ENCODE assay signal across 7 cellular contexts in genomic region chr12:103884316-103884715, GRCh38. TPM values are rescaled to one million over a fixed set of nuclear protein-coding genes. Genes with fewer than 3 reads are reported as not detected.
DNase-seq lines count a peak whose midpoint lies in the region; ATAC-seq, FAIRE-seq and TF ChIP-seq lines count a peak whose summit lies in the region.

No MANE protein-coding gene starts in this region.

- H3K9me3 ChIP-seq in T-helper 17 cell (ENCODE audit: control insufficient read depth, low read length, poor library complexity, severe bottlenecking): no peaks in the 10 kb centered on the region

- no peak overlapping the region for H3K27ac Mint-ChIP-seq in T-helper 17 cell

- DNase-seq in DMS53 treated with DMSO at 0.1 percent for 48 hours (lab: John Stamatoyannopoulos, UW; ENCODE audit: unreplicated experiment): peak; percentile 13
- peak; percentile 54 for DNase-seq in HTR-8/SVneo (ENCODE audit: insufficient read length, low spot score)
- peak in 1 of 3 donors; percentile 25 for DNase-seq in T-helper 17 cell
- DNase-seq in epithelial cell of proximal tubule (ENCODE audit: low read depth): no peak
- DNase-seq in renal cortical epithelial cell (ENCODE audit: low read depth): peak; percentile 57

- peak; percentile 69 for TF ChIP-seq CTCF in epithelial cell of proximal tubule (conservative IDR thresholded peaks at IDR 0.05; ENCODE audit: low read depth, low read length)

- peak; percentile 26 for ATAC-seq in T-helper 17 cell
- ATAC-seq in HG03097 (IDR thresholded peaks at IDR 0.05; ENCODE audit: low FRiP score, unreplicated experiment): no peak
- ATAC-seq in GM21529 (IDR thresholded peaks at IDR 0.05; ENCODE audit: unreplicated experiment): no peak

- peaks cover 19% of the 10 kb centered on the region for H3K4me1 Mint-ChIP-seq in T-helper 17 cell

- no peaks in the 10 kb centered on the region for H3K27me3 Mint-ChIP-seq in T-helper 17 cell

- no peak overlapping the region for H3K4me3 Mint-ChIP-seq in T-helper 17 cell

- no peak overlapping the region for H3K4me3 ChIP-seq in epithelial cell of proximal tubule (ENCODE audit: low read depth, low read length)

- no peak for FAIRE-seq in HTR-8/SVneo (lab: Jason Lieb, UNC)

- H3K36me3 Mint-ChIP-seq in T-helper 17 cell (ENCODE audit: low read depth): no peaks in the 10 kb centered on the region

RNA-seq across cellular contexts. Expression of gene NT5DC3, which starts 43.3 kb away (rescaled TPM):
- total RNA-seq in T-helper 17 cell: 1 to 10 TPM; 6.5 to 8.3 TPM
- 7.5 and 10.3 TPM in 2 replicates for total RNA-seq in epithelial cell of proximal tubule
- 11.1 and 20.7 TPM in 2 replicates for total RNA-seq in renal cortical epithelial cell

RNA-seq across cellular contexts. Expression of gene HSP90B1, which starts 45.9 kb away (rescaled TPM):
- total RNA-seq in T-helper 17 cell: 100 to 1,000 TPM; 339 to 429 TPM
- 472 and 606 TPM in 2 replicates for total RNA-seq in epithelial cell of proximal tubule
- 863 and 1,198 TPM in 2 replicates for total RNA-seq in renal cortical epithelial cell
